In the genomic region with DNA sequence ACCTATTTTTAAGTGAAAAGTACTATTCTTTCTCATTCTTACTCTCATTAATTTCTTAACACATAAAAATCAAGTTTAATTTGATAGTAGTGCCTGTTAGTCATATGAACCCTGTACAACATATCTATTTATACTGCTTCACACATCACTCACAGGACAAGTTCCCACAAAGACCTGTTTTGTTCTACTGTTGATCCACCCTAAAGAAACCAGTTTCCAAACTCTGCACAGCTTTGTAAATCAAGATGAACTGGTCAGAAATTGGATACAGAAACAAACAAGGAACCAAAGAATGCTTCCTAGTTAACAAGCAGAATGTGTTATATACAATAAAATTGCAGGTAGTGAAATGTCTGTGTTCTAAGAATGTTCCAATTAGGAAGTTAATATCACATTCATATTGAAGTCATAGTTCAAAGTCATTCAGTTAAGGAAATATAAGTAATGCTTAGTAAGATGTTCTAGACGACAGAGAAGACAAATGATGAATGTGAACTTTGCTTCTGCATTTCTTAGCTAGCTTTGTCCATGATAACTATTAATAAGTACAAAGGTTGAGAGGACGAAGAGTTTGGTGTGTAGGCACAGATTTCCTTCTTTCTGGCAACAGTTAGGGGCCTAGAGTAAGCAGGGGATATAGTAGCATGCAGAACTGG, we compare ENCODE assay signal across 15 cellular contexts. TPM values are rescaled to one million over a fixed set of nuclear protein-coding genes. Genes with fewer than 3 reads are reported as not detected.
DNase-seq lines count a peak whose midpoint lies in the region; ATAC-seq and TF ChIP-seq lines count a peak whose summit lies in the region.
"Had no signal": no experiment of that assay in that cellular context is flagged by ENCODE, and none has a peak within 500 bp of the region (broad histone marks: within the 10 kb centered on the region; RNA-seq: fewer than 3 reads in every experiment).

No MANE protein-coding gene starts in this region.

- H3K27ac ChIP-seq in angular gyrus (ENCODE audit: low read depth, low read length), result peak overlapping the region; percentile 37
- peak overlapping the region; percentile 23 for H3K27ac ChIP-seq in layer of hippocampus (ENCODE audit: low read depth, low read length)
- peak overlapping the region; percentile 59 for H3K27ac ChIP-seq in smooth muscle cell (ENCODE audit: low read depth)

- no peaks in the 10 kb centered on the region for H3K9me3 ChIP-seq in smooth muscle cell (replicated peaks; ENCODE audit: low read depth)

- H3K79me2 ChIP-seq in smooth muscle cell (ENCODE audit: low read depth), result peaks cover 45% of the 10 kb centered on the region

- no peak for ATAC-seq in GM19467 (IDR thresholded peaks at IDR 0.05; ENCODE audit: unreplicated experiment)

- WGBS in smooth muscle cell (ENCODE audit: low lambda C conversion rate), result 80% methylated on average over 2 of the region's 2 CpGs

- peaks cover 2% of the 10 kb centered on the region for H3K36me3 Mint-ChIP-seq in chondrocyte (ENCODE audit: low read depth)

- in situ Hi-C loops in KBM-7 (cut with MboI; ENCODE audit: low pct_unique_long_range_greater_than_20kb, low sequenced_read_pairs), result no loop called here

- peak; percentile 68 for DNase-seq in HPDE6-E6E7 (ENCODE audit: extremely low spot score)
- DNase-seq in smooth muscle cell (lab: John Stamatoyannopoulos, UW; ENCODE audit: unreplicated experiment), result no peak
- no peak for DNase-seq in inferior parietal cortex (ENCODE audit: extremely low spot score)
- no peak for DNase-seq in KBM-7
- DNase-seq in chondrocyte (ENCODE audit: low spot score), result no peak
- DNase-seq: activated CD4-positive, alpha-beta T cell treated with anti-CD3 and anti-CD28 coated beads, Interleukin-2, amount 10 ng/mL, durations not matched to agents 7 days and 5 days; activated T-cell treated with anti-CD3 and anti-CD28 coated beads, Interleukin-2, amount 50 U/mL, for 1 hour; DMS53; NCI-H2107; NCI-H774; Right ventricle myocardium superior had no signal

- H4K20me1 ChIP-seq in smooth muscle cell (ENCODE audit: low read depth), result no peaks in the 10 kb centered on the region

- H3K4me3 ChIP-seq in smooth muscle cell, result no peak overlapping the region

- H3K27ac Mint-ChIP-seq in chondrocyte (ENCODE audit: unreplicated experiment), result no peak overlapping the region
- H3K27ac Mint-ChIP-seq: activated CD4-positive, alpha-beta T cell treated with anti-CD3 and anti-CD28 coated beads, Interleukin-2, amount 10 ng/mL, durations not matched to agents 7 days and 5 days had no signal

- H3K27me3 Mint-ChIP-seq in chondrocyte (ENCODE audit: low read depth), result no peaks in the 10 kb centered on the region
- H3K27me3 Mint-ChIP-seq: activated CD4-positive, alpha-beta T cell treated with anti-CD3 and anti-CD28 coated beads, Interleukin-2, amount 10 ng/mL, durations not matched to agents 7 days and 5 days had no signal

- H3K4me1 Mint-ChIP-seq in chondrocyte (ENCODE audit: low read depth), result peaks cover 36% of the 10 kb centered on the region

- H3K9me3 Mint-ChIP-seq in chondrocyte (ENCODE audit: low read depth), result no peaks in the 10 kb centered on the region
- H3K9me3 Mint-ChIP-seq: activated CD4-positive, alpha-beta T cell treated with anti-CD3 and anti-CD28 coated beads, Interleukin-2, amount 10 ng/mL, durations not matched to agents 7 days and 5 days; neural crest cell had no signal

- TF ChIP-seq CTCF in smooth muscle cell (IDR thresholded peaks at IDR 0.05; ENCODE audit: borderline replicate concordance, insufficient read depth, poor library complexity, severe bottlenecking), result no peak
- TF ChIP-seq CTCF in chondrocyte (IDR thresholded peaks at IDR 0.05), result no peak

- peak overlapping the region; percentile 38 for H3K4me2 ChIP-seq in smooth muscle cell

- H3K4me1 ChIP-seq in smooth muscle cell (ENCODE audit: low read depth), result peaks cover 11% of the 10 kb centered on the region

- no peak overlapping the region for H3K9ac ChIP-seq in smooth muscle cell (ENCODE audit: low read depth)

- H3F3A ChIP-seq in smooth muscle cell (ENCODE audit: low read depth), result no peaks in the 10 kb centered on the region

- H3K27me3 ChIP-seq in layer of hippocampus (ENCODE audit: control insufficient read depth, insufficient read depth, low read length), result no peaks in the 10 kb centered on the region
- H3K27me3 ChIP-seq in smooth muscle cell (ENCODE audit: low read depth), result no peaks in the 10 kb centered on the region

- no peak overlapping the region for H3K4me3 Mint-ChIP-seq in chondrocyte (ENCODE audit: unreplicated experiment)
- H3K4me3 Mint-ChIP-seq: activated CD4-positive, alpha-beta T cell treated with anti-CD3 and anti-CD28 coated beads, Interleukin-2, amount 10 ng/mL, durations not matched to agents 7 days and 5 days; neural crest cell had no signal

- no peak overlapping the region for H2AFZ ChIP-seq in smooth muscle cell (ENCODE audit: low read depth)

- no peaks in the 10 kb centered on the region for H3K36me3 ChIP-seq in smooth muscle cell (ENCODE audit: low read depth)

RNA-seq across cellular contexts. Expression of gene C9orf85, which starts 33.4 kb away (rescaled TPM):
- total RNA-seq in smooth muscle cell, result 9.1 and 10.2 TPM in 2 replicates
- polyA plus RNA-seq in smooth muscle cell, result 11.8 and 14.1 TPM in 2 replicates
- total RNA-seq in chondrocyte, result 8.5 to 10.0 TPM (median 8.5 TPM) in 3 replicates

RNA-seq across cellular contexts. Expression of gene ABHD17B, which starts 33.9 kb away (rescaled TPM):
- total RNA-seq in smooth muscle cell, result 26.7 and 41.1 TPM in 2 replicates
- 14.1 and 20.6 TPM in 2 replicates for polyA plus RNA-seq in smooth muscle cell
- 12.2 to 14.2 TPM (median 12.5 TPM) in 3 replicates for total RNA-seq in chondrocyte
